In the genomic region with DNA sequence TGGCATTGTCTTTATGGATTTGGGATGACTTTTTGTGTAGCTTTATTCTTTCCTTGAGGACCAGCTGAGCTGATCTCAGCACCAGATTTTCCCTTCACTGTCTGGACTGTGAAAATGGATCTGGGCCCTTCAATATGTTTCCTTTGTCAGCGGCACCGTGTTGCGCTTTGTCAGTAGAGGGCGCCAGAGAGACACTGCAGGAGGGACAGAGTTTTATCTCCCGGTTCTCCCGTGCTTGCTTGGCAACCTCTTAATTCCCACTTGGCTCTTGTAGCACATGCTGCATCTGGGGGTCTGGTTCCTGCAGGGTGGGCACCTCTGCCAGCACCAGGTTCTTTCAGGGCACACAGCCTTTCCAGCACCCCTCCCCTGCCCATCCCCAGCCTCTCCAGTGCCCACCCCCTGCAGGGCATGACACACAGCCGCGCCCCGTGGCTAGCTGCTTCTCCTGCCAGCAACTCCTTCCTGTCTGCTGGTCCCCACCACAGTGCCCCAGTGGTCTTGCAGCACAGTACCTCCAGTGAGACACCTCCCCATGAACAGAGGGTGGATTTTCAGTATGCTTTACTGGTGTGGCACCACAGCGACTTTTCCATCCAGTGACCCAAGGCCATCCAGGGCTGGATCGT, we compare ENCODE assay signal across 11 cellular contexts. TPM values are rescaled to one million over a fixed set of nuclear protein-coding genes. Genes with fewer than 3 reads are reported as not detected.
A peak's percentile ranks its signal among the peaks of the same experiment; 100 is the strongest.
DNase-seq lines count a peak whose midpoint lies in the region; ATAC-seq and TF ChIP-seq lines count a peak whose summit lies in the region.
"Had no signal": no experiment of that assay in that cellular context is flagged by ENCODE, and none has a peak within 500 bp of the region (broad histone marks: within the 10 kb centered on the region; RNA-seq: fewer than 3 reads in every experiment).

No MANE protein-coding gene starts in this region.

- TF ChIP-seq CTCF in colonic mucosa (IDR thresholded peaks at IDR 0.05) (no peak), testis (IDR thresholded peaks at IDR 0.05) (no peak)

- H3K9me3 ChIP-seq in colonic mucosa = no peaks in the 10 kb centered on the region
- no peaks in the 10 kb centered on the region for H3K9me3 ChIP-seq in testis

- H3K27ac ChIP-seq in colonic mucosa = no peak overlapping the region
- no peak overlapping the region for H3K27ac ChIP-seq in testis
- H3K27ac ChIP-seq: HL-60 had no signal

- 48 to 58% methylated on average over 11 of the region's 11 CpGs for WGBS in testis, 2 donors

- no peak for TF ChIP-seq POLR2A in testis (IDR thresholded peaks at IDR 0.05)

- ATAC-seq in HG02884 (IDR thresholded peaks at IDR 0.05; ENCODE audit: unreplicated experiment) = no peak
- no peak for ATAC-seq in GM18909 (IDR thresholded peaks at IDR 0.05; ENCODE audit: poor library complexity, unreplicated experiment)
- ATAC-seq in HG02970 (IDR thresholded peaks at IDR 0.05; ENCODE audit: low FRiP score, unreplicated experiment) = no peak

- no peaks in the 10 kb centered on the region for H3K4me1 ChIP-seq in colonic mucosa
- no peaks in the 10 kb centered on the region for H3K4me1 ChIP-seq in testis

- H3K27me3 ChIP-seq in colonic mucosa = no peaks in the 10 kb centered on the region
- H3K27me3 ChIP-seq in testis = no peaks in the 10 kb centered on the region

- H3K9ac ChIP-seq in colonic mucosa (ENCODE audit: low read depth in 2 of 2, low read length in 2 of 2) = no peak overlapping the region

- intact Hi-C loops in colonic mucosa (cut with DNase I) (loop anchor here (10.0 kb wide), 1 partner anchor 291 kb away; no protein-coding TSS in a partner anchor), testis (cut with DNase I; ENCODE audit: low total_unique reads) (no loop called here)

- peak in 2 of 3 donors; percentile 14 to 23 for DNase-seq in stimulated activated CD4-positive, alpha-beta T cell treated with anti-CD3 and anti-CD28 coated beads, Interleukin-12 subunit alpha, Interleukin-12 subunit beta, amount 100 ng/mL, for 48 hours (ENCODE audit: low read depth in 2 of 3, low spot score in 1 of 3)
- DNase-seq in stimulated activated CD4-positive, alpha-beta T cell treated with anti-CD3 and anti-CD28 coated beads, Interleukin-1b, Interleukin-23, amount 100 ng/mL, for 48 hours = no peak
- DNase-seq in NCI-H2171 (lab: John Stamatoyannopoulos, UW) (peak; percentile 9), colonic mucosa (peak; percentile 51), testis (peak; percentile 63)

- H3K36me3 ChIP-seq in colonic mucosa (no peaks in the 10 kb centered on the region), testis (ENCODE audit: low read depth, missing control alignments) (no peaks in the 10 kb centered on the region)

- H3K4me3 ChIP-seq in colonic mucosa (no peak overlapping the region), testis (no peak overlapping the region)

RNA-seq across cellular contexts. Expression of gene OR1D5, which starts 19.6 kb away (rescaled TPM):
- total RNA-seq in colonic mucosa (not detected), testis (not detected)
- polyA plus RNA-seq in testis (ENCODE audit: insufficient read depth, low read depth, low replicate concordance) = not detected
- total RNA-seq: activated T-helper 1 cell treated with anti-CD3 and anti-CD28 coated beads, Interleukin-12 subunit alpha, Interleukin-12 subunit beta, Interleukin-2, Interleukin-4 antibody, amounts not matched to agents 30 ng/mL and 10 ng/mL and 1 ng/mL, durations not matched to agents 14 hours and 24 hours and 36 hours; mononuclear cell had no signal
